8 cellular contexts compared by ENCODE assay signal in genomic region chr11:73995247-73995646, GRCh38. TPM values are rescaled to one million over a fixed set of nuclear protein-coding genes. Genes with fewer than 3 reads are reported as not detected.
A peak's percentile ranks its signal among the peaks of the same experiment; 100 is the strongest.
DNase-seq lines count a peak whose midpoint lies in the region; ATAC-seq and TF ChIP-seq lines count a peak whose summit lies in the region.

No MANE protein-coding gene starts in this region.

- H3K27ac Mint-ChIP-seq in activated CD8-positive, alpha-beta memory T cell treated with anti-CD3 and anti-CD28 coated beads, Interleukin-2, amount 10 ng/mL, durations not matched to agents 7 days and 5 days = peak overlapping the region; percentile 89
- peak overlapping the region; percentile 90 for H3K27ac Mint-ChIP-seq in activated naive CD4-positive, alpha-beta T cell treated with anti-CD3 and anti-CD28 coated beads, Interleukin-2, amount 50 U/mL, for 24 hours
- H3K27ac Mint-ChIP-seq in stimulated activated naive B cell treated with anti-CD40 and anti-IgM and Interleukin-4, amounts not matched to agents 10 μg/mL and 1 μg/mL and 100 μg/mL, for 72 hours = peak overlapping the region; percentile 94

- no peak overlapping the region for H3K27ac ChIP-seq in RWPE1

- CTCF ChIA-PET in activated CD8-positive, alpha-beta memory T cell treated with anti-CD3 and anti-CD28 coated beads, Interleukin-2, amount 10 ng/mL, durations not matched to agents 7 days and 5 days (lab: Charles Lee) = interaction anchor here (0.8 to 3.2 kb wide), 7 partner anchors 10 to 175 kb away, joined by 3 to 13 read pairs (median 4); no protein-coding TSS in a partner anchor
- CTCF ChIA-PET in RWPE1 (lab: Yijun Ruan, JAX) = interaction anchor here (0.6 to 1.2 kb wide), 2 partner anchors 14 to 31 kb away, joined by 3 to 5 read pairs; no protein-coding TSS in a partner anchor

- peak overlapping the region; percentile 38 for H3K4me3 Mint-ChIP-seq in activated CD8-positive, alpha-beta memory T cell treated with anti-CD3 and anti-CD28 coated beads, Interleukin-2, amount 10 ng/mL, durations not matched to agents 7 days and 5 days
- H3K4me3 Mint-ChIP-seq in activated naive CD4-positive, alpha-beta T cell treated with anti-CD3 and anti-CD28 coated beads, Interleukin-2, amount 50 U/mL, for 24 hours = peak overlapping the region; percentile 59
- peak overlapping the region; percentile 19 to 35 for H3K4me3 Mint-ChIP-seq in stimulated activated naive B cell treated with anti-CD40 and anti-IgM and Interleukin-4, amounts not matched to agents 10 μg/mL and 1 μg/mL and 100 μg/mL, for 72 hours

- no peak for TF ChIP-seq CTCF in RWPE1 (conservative IDR thresholded peaks at IDR 0.05; ENCODE audit: low read depth)

- POLR2A ChIA-PET in RWPE1 (lab: Yijun Ruan, JAX; ENCODE audit: low non-redundant PET) = no interaction called here

- ATAC-seq in activated CD8-positive, alpha-beta memory T cell treated with anti-CD3 and anti-CD28 coated beads, Interleukin-2, amount 10 ng/mL, durations not matched to agents 7 days and 5 days = peak; percentile 81
- ATAC-seq in stimulated activated naive B cell treated with anti-CD40 and anti-IgM and Interleukin-4, amounts not matched to agents 10 μg/mL and 1 μg/mL and 100 μg/mL, for 72 hours (replicated peaks) = peak; percentile 73 to 75
- ATAC-seq in GM18868 (IDR thresholded peaks at IDR 0.05; ENCODE audit: unreplicated experiment) = no peak

- no peak for DNase-seq in activated CD8-positive, alpha-beta memory T cell treated with anti-CD3 and anti-CD28 coated beads, Interleukin-2, amount 10 ng/mL, durations not matched to agents 7 days and 5 days
- DNase-seq in activated CD8-positive, alpha-beta memory T cell treated with anti-CD3 and anti-CD28 coated beads, Interleukin-2, amount 50 U/mL, for 48 hours = no peak
- peak; percentile 53 for DNase-seq in HT1080 (ENCODE audit: low read depth)
- no peak for DNase-seq in stimulated activated naive B cell treated with anti-CD40 and anti-IgM and Interleukin-4, amounts not matched to agents 10 μg/mL and 1 μg/mL and 100 μg/mL, for 72 hours
- no peak for DNase-seq in NCI-H1092 (lab: John Stamatoyannopoulos, UW)
- DNase-seq in RWPE1 (ENCODE audit: low spot score) = no peak

- no peaks in the 10 kb centered on the region for H3K9me3 Mint-ChIP-seq in activated CD8-positive, alpha-beta memory T cell treated with anti-CD3 and anti-CD28 coated beads, Interleukin-2, amount 10 ng/mL, durations not matched to agents 7 days and 5 days (ENCODE audit: low read depth)
- H3K9me3 Mint-ChIP-seq in activated naive CD4-positive, alpha-beta T cell treated with anti-CD3 and anti-CD28 coated beads, Interleukin-2, amount 50 U/mL, for 24 hours = no peaks in the 10 kb centered on the region
- H3K9me3 Mint-ChIP-seq in stimulated activated naive B cell treated with anti-CD40 and anti-IgM and Interleukin-4, amounts not matched to agents 10 μg/mL and 1 μg/mL and 100 μg/mL, for 72 hours = no peaks in the 10 kb centered on the region

- H3K4me1 Mint-ChIP-seq in activated CD8-positive, alpha-beta memory T cell treated with anti-CD3 and anti-CD28 coated beads, Interleukin-2, amount 10 ng/mL, durations not matched to agents 7 days and 5 days = peaks cover 46% of the 10 kb centered on the region
- H3K4me1 Mint-ChIP-seq in activated naive CD4-positive, alpha-beta T cell treated with anti-CD3 and anti-CD28 coated beads, Interleukin-2, amount 50 U/mL, for 24 hours = peaks cover 76% of the 10 kb centered on the region
- H3K4me1 Mint-ChIP-seq in stimulated activated naive B cell treated with anti-CD40 and anti-IgM and Interleukin-4, amounts not matched to agents 10 μg/mL and 1 μg/mL and 100 μg/mL, for 72 hours = peaks cover 32 to 79% of the 10 kb centered on the region in 2 donors

- H3K27me3 Mint-ChIP-seq in activated CD8-positive, alpha-beta memory T cell treated with anti-CD3 and anti-CD28 coated beads, Interleukin-2, amount 10 ng/mL, durations not matched to agents 7 days and 5 days = no peaks in the 10 kb centered on the region
- no peaks in the 10 kb centered on the region for H3K27me3 Mint-ChIP-seq in activated naive CD4-positive, alpha-beta T cell treated with anti-CD3 and anti-CD28 coated beads, Interleukin-2, amount 50 U/mL, for 24 hours
- H3K27me3 Mint-ChIP-seq in stimulated activated naive B cell treated with anti-CD40 and anti-IgM and Interleukin-4, amounts not matched to agents 10 μg/mL and 1 μg/mL and 100 μg/mL, for 72 hours = no peaks in the 10 kb centered on the region

- H3K36me3 Mint-ChIP-seq in activated CD8-positive, alpha-beta memory T cell treated with anti-CD3 and anti-CD28 coated beads, Interleukin-2, amount 10 ng/mL, durations not matched to agents 7 days and 5 days = peaks cover 7% of the 10 kb centered on the region
- H3K36me3 Mint-ChIP-seq in activated naive CD4-positive, alpha-beta T cell treated with anti-CD3 and anti-CD28 coated beads, Interleukin-2, amount 50 U/mL, for 24 hours = peaks cover 1% of the 10 kb centered on the region
- H3K36me3 Mint-ChIP-seq in stimulated activated naive B cell treated with anti-CD40 and anti-IgM and Interleukin-4, amounts not matched to agents 10 μg/mL and 1 μg/mL and 100 μg/mL, for 72 hours = no peaks in the 10 kb centered on the region

RNA-seq across cellular contexts. Expression of gene UCP2, which starts 12.6 kb away (rescaled TPM):
- total RNA-seq in activated CD8-positive, alpha-beta memory T cell treated with anti-CD3 and anti-CD28 coated beads, Interleukin-2, amount 10 ng/mL, durations not matched to agents 7 days and 5 days = 100 to 1,000 TPM; 199 to 288 TPM
- total RNA-seq in HT1080 (2014; rRNA removed; shearing (Covaris generic)) = not detected in 2 replicates
- polyA plus RNA-seq in HT1080 (2015; cell fraction: cytosol; rRNA removed) = 0.28 TPM in 1 of 2 replicates, not detected in the other
- polyA plus RNA-seq in HT1080 (2015; cell fraction: nucleus; rRNA removed) = not detected in 2 replicates

RNA-seq across cellular contexts. Expression of gene UCP3, which starts 13.6 kb away (rescaled TPM):
- total RNA-seq in activated CD8-positive, alpha-beta memory T cell treated with anti-CD3 and anti-CD28 coated beads, Interleukin-2, amount 10 ng/mL, durations not matched to agents 7 days and 5 days = 1 to 10 TPM; 3.3 to 5.2 TPM
- 0.29 and 0.43 TPM in 2 replicates for total RNA-seq in HT1080 (2014; rRNA removed; shearing (Covaris generic))
- polyA plus RNA-seq in HT1080 (2015; cell fraction: cytosol; rRNA removed) = 0.10 and 0.55 TPM in 2 replicates
- 0.91 and 1.4 TPM in 2 replicates for polyA plus RNA-seq in HT1080 (2015; cell fraction: nucleus; rRNA removed)

RNA-seq across cellular contexts. Expression of gene DNAJB13, which starts 44.4 kb away (rescaled TPM):
- under 1 TPM; 0.26 to 0.29 TPM for total RNA-seq in activated CD8-positive, alpha-beta memory T cell treated with anti-CD3 and anti-CD28 coated beads, Interleukin-2, amount 10 ng/mL, durations not matched to agents 7 days and 5 days
- 0.07 and 0.13 TPM in 2 replicates for total RNA-seq in HT1080 (2014; rRNA removed; shearing (Covaris generic))
- not detected in 2 replicates for polyA plus RNA-seq in HT1080 (2015; cell fraction: cytosol; rRNA removed)
- polyA plus RNA-seq in HT1080 (2015; cell fraction: nucleus; rRNA removed) = 0.38 and 0.83 TPM in 2 replicates

Comparison
In these comparisons a context has a peak if more than half of its experiments do, and no peak if none do; other contexts are left out.
1. RNA of gene UCP2, which starts 12.6 kb away (total RNA-seq): 199 to 288 TPM in activated CD8-positive, alpha-beta memory T cell treated with anti-CD3 and anti-CD28 coated beads, Interleukin-2, amount 10 ng/mL, durations not matched to agents 7 days and 5 days; not detected in HT1080; every median in the first group is over 100 times any median in the second.
2. Peak in every context shown above with its lines, with median percentiles within 50 percentile points of each other: H3K27ac Mint-ChIP-seq and H3K4me3 Mint-ChIP-seq.